22 cellular contexts compared by ENCODE assay signal in the genomic region with DNA sequence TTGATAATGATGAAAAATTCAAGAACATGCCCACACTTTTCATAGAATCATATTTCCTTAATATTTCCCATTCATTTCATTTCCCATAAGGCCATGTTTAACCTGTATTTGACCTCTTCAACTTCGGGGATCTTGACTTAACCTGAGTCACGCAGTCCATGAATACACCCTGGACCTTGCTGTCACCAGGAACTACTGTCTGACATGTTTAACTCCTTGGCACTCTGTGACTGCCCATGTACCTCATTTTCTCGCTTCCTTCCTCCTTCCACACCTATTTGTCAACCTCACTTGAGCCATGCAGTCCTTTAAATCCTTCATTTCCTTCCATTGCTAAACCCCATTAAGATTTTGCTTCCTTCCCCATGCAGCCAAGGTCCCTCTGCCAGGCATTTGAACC. TPM values are rescaled to one million over a fixed set of nuclear protein-coding genes. Genes with fewer than 3 reads are reported as not detected.
DNase-seq lines count a peak whose midpoint lies in the region; ATAC-seq, FAIRE-seq and TF ChIP-seq lines count a peak whose summit lies in the region.
"Had no signal": no experiment of that assay in that cellular context is flagged by ENCODE, and none has a peak within 500 bp of the region (broad histone marks: within the 10 kb centered on the region; RNA-seq: fewer than 3 reads in every experiment).

No MANE protein-coding gene starts in this region.

- CTCF ChIA-PET in HepG2 (lab: Yijun Ruan, JAX; ENCODE audit: low intra/inter-chr PET ratio, low total read pairs), result no interaction called here
- CTCF ChIA-PET in naive thymus-derived CD4-positive, alpha-beta T cell (lab: Charles Lee), result no interaction called here

- H3K9me3 Mint-ChIP-seq in naive thymus-derived CD4-positive, alpha-beta T cell, result peaks cover 0 to 4% (median 0%) of the 10 kb centered on the region in 11 donors
- H3K9me3 Mint-ChIP-seq: CD8-positive, alpha-beta T cell had no signal

- H3K27ac Mint-ChIP-seq in naive thymus-derived CD4-positive, alpha-beta T cell, result no peak overlapping the region
- H3K27ac Mint-ChIP-seq: CD8-positive, alpha-beta T cell had no signal

- no peak for TF ChIP-seq RAD21 in liver (IDR thresholded peaks at IDR 0.05)
- TF ChIP-seq RAD21 in HepG2 (CRISPR knock-in tag; IDR thresholded peaks at IDR 0.05), result no peak

- H3K9me3 ChIP-seq in liver (ENCODE audit: control insufficient read depth in 4 of 4, low read length in 3 of 4) (no peaks in the 10 kb centered on the region), HepG2 (ENCODE audit: low read length) (no peaks in the 10 kb centered on the region)
- H3K9me3 ChIP-seq in naive thymus-derived CD4-positive, alpha-beta T cell (ENCODE audit: control insufficient read depth in 2 of 3, low read length in 3 of 3), result no peaks in the 10 kb centered on the region
- H3K9me3 ChIP-seq: BLaER1 treated with 17β-estradiol and CSF1 and Interleukin-3, amounts not matched to agents 10 nM and 100 nM; SJCRH30 had no signal

- peaks cover 0 to 4% (median 0%) of the 10 kb centered on the region in 7 donors for H3K4me1 Mint-ChIP-seq in naive thymus-derived CD4-positive, alpha-beta T cell

- DNase-seq in HepG2 (ENCODE audit: low spot score) (no peak), bronchial epithelial cell (ENCODE audit: low read depth) (no peak), left lobe of liver (ENCODE audit: low spot score) (no peak), AG08395 (ENCODE audit: low spot score) (no peak), HPDE6-E6E7 (ENCODE audit: extremely low spot score) (no peak)
- no peak for DNase-seq in naive thymus-derived CD4-positive, alpha-beta T cell
- DNase-seq in effector CD8-positive, alpha-beta T cell (lab: John Stamatoyannopoulos, UW), result no peak
- DNase-seq: CD8-positive, alpha-beta T cell; GOT3; KG1; NCI-H1417 treated with DMSO at 0.1 percent for 48 hours; NCI-H187 treated with DMSO at 0.1 percent for 48 hours; NCI-H2227 treated with DMSO at 0.1 percent for 48 hours; NCI-H510A treated with DMSO at 0.1 percent for 48 hours; NCI-H82; SJCRH30 had no signal

- no peak for TF ChIP-seq EP300 in HepG2 (IDR thresholded peaks at IDR 0.05; ENCODE audit: low read depth in 2 of 2, low read length in 2 of 2)
- no peak for TF ChIP-seq EP300 in HepG2 (CRISPR knock-in tag; IDR thresholded peaks at IDR 0.05; ENCODE audit: borderline replicate concordance)

- H3K27ac ChIP-seq in liver (ENCODE audit: low read depth in 1 of 2, low read length in 2 of 2) (peak overlapping the region; percentile 79 to 86), HepG2 (ENCODE audit: extremely low read length, insufficient read depth, low read length) (no peak overlapping the region)
- no peak overlapping the region for H3K27ac ChIP-seq in naive thymus-derived CD4-positive, alpha-beta T cell (ENCODE audit: low read depth, low read length)
- H3K27ac ChIP-seq: BLaER1 treated with 17β-estradiol and CSF1 and Interleukin-3, amounts not matched to agents 10 nM and 100 nM; SJCRH30 had no signal

- H3K79me2 ChIP-seq in HepG2 (ENCODE audit: insufficient read depth, low read length), result no peaks in the 10 kb centered on the region

- H3K4me2 ChIP-seq in HepG2 (ENCODE audit: low read depth, low read length), result no peak overlapping the region

- no peak for TF ChIP-seq POLR2A in HepG2 (IDR thresholded peaks at IDR 0.05; ENCODE audit: insufficient read depth in 1 of 2, low read depth in 2 of 2, low read length in 2 of 2)

- in situ Hi-C loops in HepG2 (cut with HindIII; ENCODE audit: extremely low pct_ligation_motif_present, low pct_unique_long_range_greater_than_20kb), result no loop called here

- H3K4me1 ChIP-seq in liver (ENCODE audit: control insufficient read depth in 4 of 4, insufficient read depth in 4 of 4, low read length in 3 of 4), result peaks cover 0 to 24% (median 13%) of the 10 kb centered on the region in 4 donors
- H3K4me1 ChIP-seq in HepG2 (ENCODE audit: insufficient read depth, low read length), result peaks cover 19% of the 10 kb centered on the region
- no peaks in the 10 kb centered on the region for H3K4me1 ChIP-seq in naive thymus-derived CD4-positive, alpha-beta T cell (ENCODE audit: control insufficient read depth in 2 of 2, insufficient read depth in 2 of 2, low read length in 2 of 2)
- H3K4me1 ChIP-seq: SJCRH30 had no signal

- TF ChIP-seq CTCF in liver (IDR thresholded peaks at IDR 0.05; ENCODE audit: low read depth, low read length, missing input control) (no peak), HepG2 (CRISPR knock-in tag; IDR thresholded peaks at IDR 0.05) (no peak), bronchial epithelial cell (IDR thresholded peaks at IDR 0.05; ENCODE audit: insufficient read depth, low read length, severe bottlenecking) (no peak)

- H3K9ac ChIP-seq in liver (ENCODE audit: low read depth in 1 of 2, low read length in 2 of 2) (no peak overlapping the region), HepG2 (ENCODE audit: insufficient read depth, low read depth, low read length) (no peak overlapping the region)
- H3K9ac ChIP-seq: BLaER1 treated with 17β-estradiol and CSF1 and Interleukin-3, amounts not matched to agents 10 nM and 100 nM had no signal

- H3K36me3 Mint-ChIP-seq in naive thymus-derived CD4-positive, alpha-beta T cell, result peaks cover 0 to 4% (median 0%) of the 10 kb centered on the region in 5 donors
- H3K36me3 Mint-ChIP-seq: CD8-positive, alpha-beta T cell had no signal

- POLR2A ChIA-PET in HepG2 (lab: Yijun Ruan, JAX), result no interaction called here
- POLR2A ChIA-PET in naive thymus-derived CD4-positive, alpha-beta T cell (lab: Charles Lee), result no interaction called here

- no peaks in the 10 kb centered on the region for H4K20me1 ChIP-seq in HepG2 (ENCODE audit: insufficient read depth, low read length)
- H4K20me1 ChIP-seq: BLaER1 treated with 17β-estradiol and CSF1 and Interleukin-3, amounts not matched to agents 10 nM and 100 nM had no signal

- ATAC-seq in HepG2, result no peak
- peak; percentile 14 for ATAC-seq in left lobe of liver
- no peak for ATAC-seq in naive thymus-derived CD4-positive, alpha-beta T cell
- ATAC-seq: CD8-positive, alpha-beta T cell; HCT116; Panc1 had no signal

- H3K4me3 Mint-ChIP-seq in naive thymus-derived CD4-positive, alpha-beta T cell, result no peak overlapping the region
- H3K4me3 Mint-ChIP-seq: CD8-positive, alpha-beta T cell had no signal

- H3K36me3 ChIP-seq in liver (ENCODE audit: control insufficient read depth in 4 of 4, insufficient read depth in 3 of 4, low read depth in 1 of 4, low read length in 3 of 4) (peaks cover 1 to 36% (median 13%) of the 10 kb centered on the region in 4 donors), HepG2 (replicated peaks in 1 of 2; ENCODE audit: control insufficient read depth in 1 of 2, insufficient read depth in 2 of 2, low read length in 2 of 2) (no peaks in the 10 kb centered on the region), bronchial epithelial cell (ENCODE audit: control insufficient read depth, insufficient read depth, low read length) (no peaks in the 10 kb centered on the region)
- no peaks in the 10 kb centered on the region for H3K36me3 ChIP-seq in naive thymus-derived CD4-positive, alpha-beta T cell (ENCODE audit: control insufficient read depth in 2 of 3, insufficient read depth in 3 of 3, low read length in 3 of 3)
- H3K36me3 ChIP-seq: BLaER1 treated with 17β-estradiol and CSF1 and Interleukin-3, amounts not matched to agents 10 nM and 100 nM; SJCRH30 had no signal

- intact Hi-C loops in HepG2 (cut with micrococcal nuclease; ENCODE audit: unreplicated experiment), result no loop called here
- intact Hi-C loops in naive thymus-derived CD4-positive, alpha-beta T cell (cut with micrococcal nuclease), result loop anchor here in 1 of 2 donors (5.0 kb wide), 1 partner anchor 93 kb away; no protein-coding TSS in a partner anchor

- no peak overlapping the region for H3K4me3 ChIP-seq in liver (ENCODE audit: low read depth in 1 of 3, low read length in 3 of 3)
- no peak overlapping the region for H3K4me3 ChIP-seq in HepG2 (replicated peaks in 1 of 3; ENCODE audit: insufficient read depth in 1 of 3, low read depth in 2 of 3, low read length in 3 of 3)
- H3K4me3 ChIP-seq in bronchial epithelial cell (ENCODE audit: low read depth, low read length), result no peak overlapping the region
- H3K4me3 ChIP-seq in naive thymus-derived CD4-positive, alpha-beta T cell (ENCODE audit: low read length), result no peak overlapping the region
- H3K4me3 ChIP-seq: BLaER1 treated with 17β-estradiol and CSF1 and Interleukin-3, amounts not matched to agents 10 nM and 100 nM; SJCRH30 had no signal

- no peak for FAIRE-seq in HepG2 (lab: Jason Lieb, UNC)
- FAIRE-seq in bronchial epithelial cell (lab: Jason Lieb, UNC), result peak; percentile 7
- FAIRE-seq: GM12892 had no signal

- no peak overlapping the region for H2AFZ ChIP-seq in HepG2 (ENCODE audit: low read length)

- no TSS peak for BruUV-seq in HepG2 (replicated peaks; lab: Mats Ljungman, UMichigan)

- H3K27me3 Mint-ChIP-seq in naive thymus-derived CD4-positive, alpha-beta T cell, result peaks cover 0 to 10% (median 5%) of the 10 kb centered on the region in 5 donors

- WGBS in liver, result 67% methylated on average over 3 of the region's 3 CpGs
- 32% methylated on average over 3 of the region's 3 CpGs for WGBS in HepG2 (ENCODE audit: low lambda C conversion rate)

- H3K27me3 ChIP-seq in liver (ENCODE audit: control insufficient read depth in 4 of 4, insufficient read depth in 4 of 4, low read length in 3 of 4), result no peaks in the 10 kb centered on the region
- H3K27me3 ChIP-seq in HepG2 (ENCODE audit: control insufficient read depth in 1 of 2, insufficient read depth in 2 of 2, low read length in 2 of 2), result no peaks in the 10 kb centered on the region
- no peaks in the 10 kb centered on the region for H3K27me3 ChIP-seq in bronchial epithelial cell (ENCODE audit: control insufficient read depth, insufficient read depth, low read length)
- no peaks in the 10 kb centered on the region for H3K27me3 ChIP-seq in naive thymus-derived CD4-positive, alpha-beta T cell (ENCODE audit: control insufficient read depth in 2 of 2, insufficient read depth in 2 of 2, low read length in 2 of 2)
- H3K27me3 ChIP-seq: SJCRH30 had no signal

RNA-seq across cellular contexts. Expression of a gene that starts 16.3 kb away (rescaled TPM):
- 10 to 100 TPM; 43.5 to 74.3 TPM for total RNA-seq in liver
- 10 to 100 TPM; 18.3 to 33.1 TPM for polyA plus RNA-seq in liver
- not detected in 2 replicates for total RNA-seq in HepG2 (2016; rRNA removed; fragmentation: Illumina TruSeq; extraction: Trizol)
- not detected in 2 replicates for total RNA-seq in HepG2 (2016; cell fraction: cytosol; rRNA removed; fragmentation: Illumina TruSeq; extraction: Trizol; ENCODE audit: low read depth)
- total RNA-seq in HepG2 (2016; cell fraction: insoluble cytoplasmic fraction; rRNA removed; fragmentation: Illumina TruSeq; extraction: Trizol), result not detected in 2 replicates
- not detected in 2 replicates for total RNA-seq in HepG2 (2016; cell fraction: membrane; rRNA removed; fragmentation: Illumina TruSeq; extraction: Trizol)
- total RNA-seq in HepG2 (2016; cell fraction: nucleus; rRNA removed; fragmentation: Illumina TruSeq; extraction: Trizol), result not detected in 2 replicates
- polyA plus RNA-seq in HepG2 (2011; rRNA removed), result not detected in 2 replicates
- not detected in 2 replicates for polyA plus RNA-seq in HepG2 (2011; cell fraction: cytosol; rRNA removed)
- not detected in 2 replicates for polyA plus RNA-seq in HepG2 (2011; cell fraction: nucleus; rRNA removed)
- not detected in 2 replicates for polyA plus RNA-seq in HepG2 (2012)
- polyA plus RNA-seq in HepG2 (2016; cell fraction: cytosol; fragmentation: Illumina TruSeq; extraction: Trizol; ENCODE audit: low read depth), result not detected in 2 replicates
- not detected in 2 replicates for polyA plus RNA-seq in HepG2 (2016; cell fraction: insoluble cytoplasmic fraction; fragmentation: Illumina TruSeq; extraction: Trizol; ENCODE audit: low read depth)
- polyA plus RNA-seq in HepG2 (2016; cell fraction: membrane; fragmentation: Illumina TruSeq; extraction: Trizol; ENCODE audit: low read depth), result not detected in 2 replicates
- polyA plus RNA-seq in HepG2 (2016; cell fraction: nucleus; fragmentation: Illumina TruSeq; extraction: Trizol; ENCODE audit: insufficient read depth, low read depth), result not detected in 2 replicates
- polyA minus RNA-seq in HepG2 (2011; rRNA and poly(A)+ RNA removed; ENCODE audit: low replicate concordance), result 0.09 TPM in 1 of 2 replicates, not detected in the other
- polyA minus RNA-seq in HepG2 (2011; cell fraction: cytosol; rRNA and poly(A)+ RNA removed), result not detected in 2 replicates
- polyA minus RNA-seq in HepG2 (2011; cell fraction: nucleus; rRNA and poly(A)+ RNA removed), result not detected in 2 replicates
- 0.26 TPM in 2 replicates for total RNA-seq in bronchial epithelial cell
- total RNA-seq in left lobe of liver, result 68.5 TPM
- total RNA-seq in naive thymus-derived CD4-positive, alpha-beta T cell, result not detected
- not detected for polyA plus RNA-seq in naive thymus-derived CD4-positive, alpha-beta T cell
- total RNA-seq: A172; CD8-positive, alpha-beta T cell; SJCRH30 had no signal

RNA-seq across cellular contexts. Expression of a gene that starts 54.6 kb away (rescaled TPM):
- under 1 TPM; 0.67 to 0.93 TPM for total RNA-seq in liver
- under 1 TPM; 0.25 to 0.60 TPM for polyA plus RNA-seq in liver
- total RNA-seq in HepG2 (2016; rRNA removed; fragmentation: Illumina TruSeq; extraction: Trizol), result not detected in 2 replicates
- total RNA-seq in HepG2 (2016; cell fraction: cytosol; rRNA removed; fragmentation: Illumina TruSeq; extraction: Trizol; ENCODE audit: low read depth), result not detected in 2 replicates
- not detected in 2 replicates for total RNA-seq in HepG2 (2016; cell fraction: insoluble cytoplasmic fraction; rRNA removed; fragmentation: Illumina TruSeq; extraction: Trizol)
- not detected in 2 replicates for total RNA-seq in HepG2 (2016; cell fraction: membrane; rRNA removed; fragmentation: Illumina TruSeq; extraction: Trizol)
- not detected in 2 replicates for total RNA-seq in HepG2 (2016; cell fraction: nucleus; rRNA removed; fragmentation: Illumina TruSeq; extraction: Trizol)
- polyA plus RNA-seq in HepG2 (2011; rRNA removed), result not detected in 2 replicates
- polyA plus RNA-seq in HepG2 (2011; cell fraction: cytosol; rRNA removed), result not detected in 2 replicates
- polyA plus RNA-seq in HepG2 (2011; cell fraction: nucleus; rRNA removed), result not detected in 2 replicates
- polyA plus RNA-seq in HepG2 (2012), result not detected in 2 replicates
- polyA plus RNA-seq in HepG2 (2016; cell fraction: cytosol; fragmentation: Illumina TruSeq; extraction: Trizol; ENCODE audit: low read depth), result not detected in 2 replicates
- polyA plus RNA-seq in HepG2 (2016; cell fraction: insoluble cytoplasmic fraction; fragmentation: Illumina TruSeq; extraction: Trizol; ENCODE audit: low read depth), result not detected in 2 replicates
- polyA plus RNA-seq in HepG2 (2016; cell fraction: membrane; fragmentation: Illumina TruSeq; extraction: Trizol; ENCODE audit: low read depth), result not detected in 2 replicates
- not detected in 2 replicates for polyA plus RNA-seq in HepG2 (2016; cell fraction: nucleus; fragmentation: Illumina TruSeq; extraction: Trizol; ENCODE audit: insufficient read depth, low read depth)
- 0.14 TPM in 1 of 2 replicates, not detected in the other for polyA minus RNA-seq in HepG2 (2011; rRNA and poly(A)+ RNA removed; ENCODE audit: low replicate concordance)
- not detected in 2 replicates for polyA minus RNA-seq in HepG2 (2011; cell fraction: cytosol; rRNA and poly(A)+ RNA removed)
- not detected in 2 replicates for polyA minus RNA-seq in HepG2 (2011; cell fraction: nucleus; rRNA and poly(A)+ RNA removed)
- 5.8 and 19.1 TPM in 2 replicates for total RNA-seq in bronchial epithelial cell
- total RNA-seq in left lobe of liver, result 0.30 TPM
- 1 to 10 TPM in 1 of 5 experiments, under 1 TPM in 3, not detected in 1; 0.17 to 1.1 (median 0.30) TPM for total RNA-seq in naive thymus-derived CD4-positive, alpha-beta T cell
- not detected for polyA plus RNA-seq in naive thymus-derived CD4-positive, alpha-beta T cell
- total RNA-seq: A172; CD8-positive, alpha-beta T cell; SJCRH30 had no signal

Comparison
In these comparisons a context has a peak if more than half of its experiments do, and no peak if none do; other contexts are left out.
1. H3K27ac ChIP-seq: peak in liver (2 of 2); none in HepG2 (single experiment) and naive thymus-derived CD4-positive, alpha-beta T cell (single experiment).
2. RNA of a gene that starts 16.3 kb away (total RNA-seq): 43.5 to 74.3 TPM in liver and 68.5 TPM in left lobe of liver (single experiment); 0.26 TPM in bronchial epithelial cell, not detected in naive thymus-derived CD4-positive, alpha-beta T cell and not detected in HepG2; every median in the first group is over 10 times any median in the second.